24 cellular contexts compared by ENCODE assay signal in genomic region chr3:20873235-20873634, GRCh38.
"Had no signal": no experiment of that assay in that cellular context is flagged by ENCODE, and none has a peak within 500 bp of the region (broad histone marks: within the 10 kb centered on the region; RNA-seq: fewer than 3 reads in every experiment).

No MANE protein-coding gene starts in this region.

- H3K4me1 Mint-ChIP-seq: immature natural killer cell had no signal

- H3K4me1 ChIP-seq: esophagus muscularis mucosa, foreskin keratinocyte, heart right ventricle, left ventricle myocardium inferior, lower lobe of right lung had no signal

- H3K4me3 Mint-ChIP-seq: immature natural killer cell, mesothelial cell of epicardium had no signal

- H3K4me3 ChIP-seq: coronary artery, dorsolateral prefrontal cortex, esophagus muscularis mucosa, gastroesophageal sphincter, heart right ventricle, left ventricle myocardium inferior, lower lobe of right lung, mucosa of descending colon had no signal

- H3K9me3 ChIP-seq: esophagus muscularis mucosa, gastroesophageal sphincter, lower lobe of right lung had no signal

- H3K36me3 ChIP-seq: esophagus muscularis mucosa, gastroesophageal sphincter, heart right ventricle, left ventricle myocardium inferior, lower lobe of right lung had no signal

- H3K27me3 ChIP-seq: dorsolateral prefrontal cortex, esophagus muscularis mucosa, foreskin keratinocyte, gastroesophageal sphincter, heart right ventricle had no signal

- ATAC-seq: foreskin keratinocyte, gastroesophageal sphincter, heart right ventricle, left colon, left lobe of liver, lower lobe of right lung, mucosa of descending colon had no signal

- FAIRE-seq: colon, endothelial cell of umbilical vein, frontal cortex, kidney had no signal

- H3K27ac Mint-ChIP-seq: immature natural killer cell, mesothelial cell of epicardium had no signal

- H3K27ac ChIP-seq: coronary artery, dorsolateral prefrontal cortex, esophagus muscularis mucosa, foreskin keratinocyte, gastroesophageal sphincter, heart right ventricle, left ventricle myocardium inferior, lower lobe of right lung had no signal

- H3K36me3 Mint-ChIP-seq: immature natural killer cell had no signal

- DNase-seq: dermis blood vessel endothelial cell; dorsolateral prefrontal cortex; effector CD4-positive, alpha-beta T cell; effector memory CD4-positive, alpha-beta T cell; foreskin keratinocyte; heart right ventricle; hypothalamus; immature natural killer cell; islet precursor cell; kidney; kidney glomerular epithelial cell; left colon; left ventricle myocardium inferior; lower lobe of right lung; mesenchymal stem cell; mucosa of descending colon had no signal
